In the genomic region with DNA sequence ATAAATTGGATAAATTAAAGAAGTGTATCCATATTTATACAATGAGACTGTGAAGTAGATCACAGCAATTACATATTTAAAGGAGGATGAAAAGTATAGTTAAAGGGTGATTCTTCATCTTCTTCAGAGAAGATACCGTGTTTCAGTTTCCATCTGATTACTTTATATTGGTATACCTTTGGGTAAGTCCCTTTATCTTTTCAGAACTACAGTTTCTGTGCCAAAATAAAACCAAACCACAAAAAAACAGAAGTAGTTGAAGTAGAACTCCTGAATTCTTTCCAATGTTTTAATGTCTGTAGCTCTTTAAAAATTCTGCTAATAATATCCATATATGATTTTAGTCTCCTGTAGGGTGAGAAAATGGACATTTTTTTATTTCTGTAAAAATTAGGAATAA, we compare ENCODE assay signal across 12 cellular contexts.
DNase-seq lines count a peak whose midpoint lies in the region; ATAC-seq and FAIRE-seq lines count a peak whose summit lies in the region.
"Had no signal": no experiment of that assay in that cellular context is flagged by ENCODE, and none has a peak within 500 bp of the region (broad histone marks: within the 10 kb centered on the region; RNA-seq: fewer than 3 reads in every experiment).

No MANE protein-coding gene starts in this region.

- H3K27me3 Mint-ChIP-seq in activated CD8-positive, alpha-beta memory T cell treated with anti-CD3 and anti-CD28 coated beads, Interleukin-2, amount 10 ng/mL, durations not matched to agents 7 days and 5 days = no peaks in the 10 kb centered on the region
- H3K27me3 Mint-ChIP-seq: activated CD4-positive, alpha-beta T cell treated with anti-CD3 and anti-CD28 coated beads, Interleukin-2, amount 10 ng/mL, durations not matched to agents 24 days and 14 days; activated naive CD4-positive, alpha-beta T cell treated with anti-CD3 and anti-CD28 coated beads, Interleukin-2, amount 50 U/mL, for 24 hours had no signal

- peak; percentile 64 for FAIRE-seq in GM18507 (lab: Jason Lieb, UNC)

- peaks cover 10% of the 10 kb centered on the region for H3K9me3 Mint-ChIP-seq in activated CD8-positive, alpha-beta memory T cell treated with anti-CD3 and anti-CD28 coated beads, Interleukin-2, amount 10 ng/mL, durations not matched to agents 7 days and 5 days (ENCODE audit: low read depth)

- DNase-seq in GM18507 (ENCODE audit: extremely low spot score, insufficient read length, low read depth) (no peak), GM03348 (ENCODE audit: low spot score) (no peak), NCI-H526 (lab: John Stamatoyannopoulos, UW) (no peak)
- DNase-seq in central memory CD4-positive, alpha-beta T cell = no peak
- no peak for DNase-seq in activated CD8-positive, alpha-beta memory T cell treated with anti-CD3 and anti-CD28 coated beads, Interleukin-2, amount 10 ng/mL, durations not matched to agents 7 days and 5 days
- DNase-seq: activated CD4-positive, alpha-beta T cell treated with anti-CD3 and anti-CD28 coated beads, Interleukin-2, amount 10 ng/mL, durations not matched to agents 24 days and 14 days; NCI-H526 treated with DMSO at 0.1 percent for 48 hours; stimulated activated naive CD4-positive, alpha-beta T cell treated with Interleukin-2 at 50 U/mL for 16 hours had no signal

- no peak overlapping the region for H3K27ac Mint-ChIP-seq in activated CD8-positive, alpha-beta memory T cell treated with anti-CD3 and anti-CD28 coated beads, Interleukin-2, amount 10 ng/mL, durations not matched to agents 7 days and 5 days
- H3K27ac Mint-ChIP-seq: activated CD4-positive, alpha-beta T cell treated with anti-CD3 and anti-CD28 coated beads, Interleukin-2, amount 10 ng/mL, durations not matched to agents 24 days and 14 days; activated naive CD4-positive, alpha-beta T cell treated with anti-CD3 and anti-CD28 coated beads, Interleukin-2, amount 50 U/mL, for 24 hours had no signal

- CTCF ChIA-PET in activated CD8-positive, alpha-beta memory T cell treated with anti-CD3 and anti-CD28 coated beads, Interleukin-2, amount 10 ng/mL, durations not matched to agents 7 days and 5 days (lab: Charles Lee) = no interaction called here

- H3K4me3 Mint-ChIP-seq in activated CD8-positive, alpha-beta memory T cell treated with anti-CD3 and anti-CD28 coated beads, Interleukin-2, amount 10 ng/mL, durations not matched to agents 7 days and 5 days = no peak overlapping the region
- H3K4me3 Mint-ChIP-seq: activated CD4-positive, alpha-beta T cell treated with anti-CD3 and anti-CD28 coated beads, Interleukin-2, amount 10 ng/mL, durations not matched to agents 24 days and 14 days; activated naive CD4-positive, alpha-beta T cell treated with anti-CD3 and anti-CD28 coated beads, Interleukin-2, amount 50 U/mL, for 24 hours had no signal

- ATAC-seq in GM21367 (IDR thresholded peaks at IDR 0.05; ENCODE audit: unreplicated experiment) = peak; percentile 92
- peak; percentile 87 for ATAC-seq in HG02970 (IDR thresholded peaks at IDR 0.05; ENCODE audit: low FRiP score, unreplicated experiment)
- ATAC-seq in HG03575 (IDR thresholded peaks at IDR 0.05; ENCODE audit: extremely low read depth, insufficient number of reproducible peaks, low FRiP score, unreplicated experiment) = peak; percentile 99
- no peak for ATAC-seq in activated CD8-positive, alpha-beta memory T cell treated with anti-CD3 and anti-CD28 coated beads, Interleukin-2, amount 10 ng/mL, durations not matched to agents 7 days and 5 days

- no peaks in the 10 kb centered on the region for H3K36me3 Mint-ChIP-seq in activated CD8-positive, alpha-beta memory T cell treated with anti-CD3 and anti-CD28 coated beads, Interleukin-2, amount 10 ng/mL, durations not matched to agents 7 days and 5 days
- H3K36me3 Mint-ChIP-seq: activated naive CD4-positive, alpha-beta T cell treated with anti-CD3 and anti-CD28 coated beads, Interleukin-2, amount 50 U/mL, for 24 hours had no signal

- no peaks in the 10 kb centered on the region for H3K4me1 Mint-ChIP-seq in activated CD8-positive, alpha-beta memory T cell treated with anti-CD3 and anti-CD28 coated beads, Interleukin-2, amount 10 ng/mL, durations not matched to agents 7 days and 5 days
- H3K4me1 Mint-ChIP-seq: activated CD4-positive, alpha-beta T cell treated with anti-CD3 and anti-CD28 coated beads, Interleukin-2, amount 10 ng/mL, durations not matched to agents 24 days and 14 days; activated naive CD4-positive, alpha-beta T cell treated with anti-CD3 and anti-CD28 coated beads, Interleukin-2, amount 50 U/mL, for 24 hours had no signal
